ENCODE assay signal across 11 cellular contexts in the genomic region with DNA sequence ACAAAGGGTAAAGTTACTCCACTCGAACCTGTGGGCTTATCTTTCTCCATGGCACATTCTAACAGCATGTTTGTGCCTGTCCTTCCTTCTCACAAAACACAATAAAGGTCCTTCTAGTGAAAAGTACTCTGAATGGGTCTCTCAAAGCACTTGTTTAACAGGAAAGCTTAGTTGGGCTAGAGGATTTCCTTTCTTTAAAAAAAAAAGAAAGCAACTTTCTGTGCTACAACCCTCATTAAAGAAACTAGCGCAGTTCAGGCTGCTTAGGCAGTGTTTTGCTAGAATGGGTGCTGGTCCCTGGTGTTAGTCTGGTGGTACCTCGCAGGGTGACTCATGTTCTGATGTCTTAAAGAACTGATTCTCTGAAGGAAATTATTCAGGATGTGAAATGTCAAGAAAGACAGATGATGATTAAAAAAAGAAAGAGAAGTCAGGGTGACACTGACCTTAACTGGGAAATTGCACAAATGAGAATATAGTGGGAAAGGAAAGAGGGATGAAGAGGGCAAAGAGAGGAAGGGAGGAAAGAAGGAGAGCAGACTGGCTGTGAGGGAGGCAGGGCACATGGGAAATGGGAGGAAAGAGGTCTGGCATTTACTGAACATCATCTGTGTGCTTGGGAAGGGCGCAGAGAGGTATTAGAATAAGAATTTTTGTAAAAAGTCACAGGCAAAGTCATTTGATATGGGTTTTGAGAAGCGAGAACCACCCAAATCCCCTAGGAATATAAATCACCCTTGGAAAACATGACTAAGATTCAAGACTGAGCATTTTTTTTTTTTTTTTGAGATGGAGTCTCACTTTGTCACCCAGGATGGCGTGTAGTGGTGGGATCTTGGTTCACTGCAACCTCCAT.
DNase-seq lines count a peak whose midpoint lies in the region; ATAC-seq and TF ChIP-seq lines count a peak whose summit lies in the region.
"Had no signal": no experiment of that assay in that cellular context is flagged by ENCODE, and none has a peak within 500 bp of the region (broad histone marks: within the 10 kb centered on the region; RNA-seq: fewer than 3 reads in every experiment).

No MANE protein-coding gene starts in this region.

- H3K27me3 ChIP-seq in RWPE2 (ENCODE audit: insufficient read depth, poor library complexity, severe bottlenecking) (no peaks in the 10 kb centered on the region), foreskin keratinocyte (no peaks in the 10 kb centered on the region)

- in situ Hi-C loops in GM13977 (cut with MboI; ENCODE audit: low pct_unique_long_range_greater_than_20kb, low sequenced_read_pairs, unreplicated experiment), result no loop called here

- DNase-seq in ELR (ENCODE audit: low read depth), result peak; percentile 52
- no peak for DNase-seq in RWPE2 (ENCODE audit: low spot score)
- DNase-seq in foreskin keratinocyte, result peak in 1 of 2 donors; percentile 71
- DNase-seq in renal cortical epithelial cell (ENCODE audit: low read depth), result peak; percentile 58
- DNase-seq in EL, result no peak
- DNase-seq in GM13977 (ENCODE audit: low spot score), result no peak
- DNase-seq: DND-41 had no signal

- TF ChIP-seq CTCF in RWPE2 (IDR thresholded peaks at IDR 0.05; ENCODE audit: poor library complexity, severe bottlenecking) (no peak), foreskin keratinocyte (conservative IDR thresholded peaks at IDR 0.05) (peak; percentile 9), GM13977 (IDR thresholded peaks at IDR 0.05; ENCODE audit: extremely low read depth, insufficient read depth, missing control alignments) (no peak)

- H3K4me1 ChIP-seq in RWPE2 (ENCODE audit: insufficient read depth, poor library complexity, severe bottlenecking), result peaks cover 25% of the 10 kb centered on the region
- peaks cover 21% of the 10 kb centered on the region for H3K4me1 ChIP-seq in foreskin keratinocyte

- H3K4me3 ChIP-seq in RWPE2 (ENCODE audit: severe bottlenecking), result no peak overlapping the region

- peak; percentile 75 for ATAC-seq in RWPE2 (ENCODE audit: low read depth)
- ATAC-seq in foreskin keratinocyte, result peak; percentile 51
- no peak for ATAC-seq in HG02763 (IDR thresholded peaks at IDR 0.05; ENCODE audit: unreplicated experiment)
- ATAC-seq in HG03439 (IDR thresholded peaks at IDR 0.05; ENCODE audit: unreplicated experiment), result no peak

- H3K27ac ChIP-seq in RWPE2 (ENCODE audit: poor library complexity, severe bottlenecking) (peak overlapping the region; percentile 81), foreskin keratinocyte (no peak overlapping the region)
- H3K27ac ChIP-seq: neutrophil, VCaP had no signal

- peaks cover 7% of the 10 kb centered on the region for H3K36me3 ChIP-seq in RWPE2 (ENCODE audit: low read depth)
- H3K36me3 ChIP-seq: neutrophil had no signal

- H3K9me3 ChIP-seq in RWPE2 (ENCODE audit: severe bottlenecking), result no peaks in the 10 kb centered on the region
- H3K9me3 ChIP-seq: neutrophil had no signal

Comparison
In these comparisons a context has a peak if more than half of its experiments do, and no peak if none do; other contexts are left out.
1. DNase-seq: peak in ELR (single experiment) and renal cortical epithelial cell (single experiment); none in RWPE2 (single experiment), EL (single experiment) and GM13977 (single experiment).
2. ATAC-seq: peak in RWPE2 (single experiment) and foreskin keratinocyte (single experiment); none in HG02763 (single experiment) and HG03439 (single experiment).